In genomic region chr4:189904420-189905027, GRCh38 we compare ENCODE assay signal across 8 cellular contexts. TPM values are rescaled to one million over a fixed set of nuclear protein-coding genes. Genes with fewer than 3 reads are reported as not detected.
DNase-seq lines count a peak whose midpoint lies in the region; ATAC-seq, FAIRE-seq and TF ChIP-seq lines count a peak whose summit lies in the region.
"Not testable (repeated sequence)": the region's sequence is repeated elsewhere in the genome, so short reads cannot be mapped to it uniquely, and the experiment has no call there.

No MANE protein-coding gene starts in this region.

- not testable (repeated sequence) for H3K79me2 ChIP-seq in Loucy (ENCODE audit: insufficient read depth, low read length)

- intact Hi-C loops in activated CD4-positive, alpha-beta memory T cell treated with anti-CD3 and anti-CD28 coated beads for 36 hours (cut with micrococcal nuclease), result loop anchor here (1.0 kb wide), 1 partner anchor 111 kb away; no protein-coding TSS in a partner anchor

- TF ChIP-seq CTCF in GM13977 (IDR thresholded peaks at IDR 0.05; ENCODE audit: extremely low read depth, insufficient read depth, missing control alignments) (peak; percentile 66), Loucy (conservative IDR thresholded peaks at IDR 0.05; ENCODE audit: low read length) (peak; percentile 72), choroid plexus epithelial cell (conservative IDR thresholded peaks at IDR 0.05; ENCODE audit: low read depth, low read length) (peak; percentile 68)

- H2AFZ ChIP-seq in Loucy (ENCODE audit: low read length), result not testable (repeated sequence)

- not testable (repeated sequence) for H3K36me3 Mint-ChIP-seq in activated CD4-positive, alpha-beta memory T cell treated with anti-CD3 and anti-CD28 coated beads for 36 hours

- H3K9me3 Mint-ChIP-seq in activated CD4-positive, alpha-beta memory T cell treated with anti-CD3 and anti-CD28 coated beads for 36 hours, result not testable (repeated sequence)

- not testable (repeated sequence) for H3K27me3 ChIP-seq in Loucy (ENCODE audit: insufficient read depth, low read length, poor library complexity, severe bottlenecking)

- H3K4me1 Mint-ChIP-seq in activated CD4-positive, alpha-beta memory T cell treated with anti-CD3 and anti-CD28 coated beads for 36 hours (ENCODE audit: low read depth), result not testable (repeated sequence)

- H3K9me3 ChIP-seq in Loucy (ENCODE audit: insufficient read depth, low read depth, low read length), result not testable (repeated sequence)

- FAIRE-seq in A204.1 (lab: Jason Lieb, UNC), result peak; percentile 97

- not testable (repeated sequence) for H3K4me3 ChIP-seq in Loucy (ENCODE audit: low read length, poor library complexity, severe bottlenecking); choroid plexus epithelial cell (ENCODE audit: low read depth, low read length)

- not testable (repeated sequence) for H3K4me3 Mint-ChIP-seq in activated CD4-positive, alpha-beta memory T cell treated with anti-CD3 and anti-CD28 coated beads for 36 hours

- not testable (repeated sequence) for H3K36me3 ChIP-seq in Loucy (ENCODE audit: insufficient read depth, low read length)

- DNase-seq in GM13977 (ENCODE audit: low spot score) (peak; percentile 41), choroid plexus epithelial cell (ENCODE audit: low read depth) (peak; percentile 87), iPS-NIHi7 (ENCODE audit: extremely low spot score) (peak; percentile 52), retina (peak; percentile 62)
- peak; percentile 42 for DNase-seq in activated CD4-positive, alpha-beta memory T cell treated with anti-CD3 and anti-CD28 coated beads for 36 hours

- POLR2A ChIA-PET in activated CD4-positive, alpha-beta memory T cell treated with anti-CD3 and anti-CD28 coated beads for 36 hours (lab: Charles Lee), result not testable (repeated sequence)

- peak; percentile 83 for ATAC-seq in HG02623 (IDR thresholded peaks at IDR 0.05; ENCODE audit: unreplicated experiment)

- not testable (repeated sequence) for H3K27ac Mint-ChIP-seq in activated CD4-positive, alpha-beta memory T cell treated with anti-CD3 and anti-CD28 coated beads for 36 hours

- not testable (repeated sequence) for H3K27me3 Mint-ChIP-seq in activated CD4-positive, alpha-beta memory T cell treated with anti-CD3 and anti-CD28 coated beads for 36 hours

- not testable (repeated sequence) for H3F3A ChIP-seq in Loucy (ENCODE audit: low read depth)

- CTCF ChIA-PET in activated CD4-positive, alpha-beta memory T cell treated with anti-CD3 and anti-CD28 coated beads for 36 hours (lab: Charles Lee), result interaction anchor here (0.7 to 2.0 kb wide), 6 partner anchors 10 to 362 kb away, joined by 3 to 9 read pairs (median 3); no protein-coding TSS in a partner anchor

- not testable (repeated sequence) for H3K4me2 ChIP-seq in Loucy (ENCODE audit: low read depth, low read length, poor library complexity, severe bottlenecking)

- H3K9ac ChIP-seq in Loucy (ENCODE audit: low read depth, low read length, poor library complexity, severe bottlenecking), result not testable (repeated sequence)

- not testable (repeated sequence) for H3K9me2 ChIP-seq in Loucy (replicated peaks; ENCODE audit: low read depth, low read length)

- in situ Hi-C loops in GM13977 (cut with MboI; ENCODE audit: low pct_unique_long_range_greater_than_20kb, low sequenced_read_pairs, unreplicated experiment), result not testable (repeated sequence)

- not testable (repeated sequence) for H3K4me1 ChIP-seq in Loucy (ENCODE audit: insufficient read depth, low read length, poor library complexity, severe bottlenecking)

- not testable (repeated sequence) for H4K20me1 ChIP-seq in Loucy (ENCODE audit: insufficient read depth, low read length, poor library complexity, severe bottlenecking)

RNA-seq across cellular contexts. Expression of gene FRG1, which starts 36.1 kb away (rescaled TPM):
- 10 to 100 TPM; 69.4 to 69.6 TPM for total RNA-seq in activated CD4-positive, alpha-beta memory T cell treated with anti-CD3 and anti-CD28 coated beads for 36 hours
